9 cellular contexts compared by ENCODE assay signal in the genomic region with DNA sequence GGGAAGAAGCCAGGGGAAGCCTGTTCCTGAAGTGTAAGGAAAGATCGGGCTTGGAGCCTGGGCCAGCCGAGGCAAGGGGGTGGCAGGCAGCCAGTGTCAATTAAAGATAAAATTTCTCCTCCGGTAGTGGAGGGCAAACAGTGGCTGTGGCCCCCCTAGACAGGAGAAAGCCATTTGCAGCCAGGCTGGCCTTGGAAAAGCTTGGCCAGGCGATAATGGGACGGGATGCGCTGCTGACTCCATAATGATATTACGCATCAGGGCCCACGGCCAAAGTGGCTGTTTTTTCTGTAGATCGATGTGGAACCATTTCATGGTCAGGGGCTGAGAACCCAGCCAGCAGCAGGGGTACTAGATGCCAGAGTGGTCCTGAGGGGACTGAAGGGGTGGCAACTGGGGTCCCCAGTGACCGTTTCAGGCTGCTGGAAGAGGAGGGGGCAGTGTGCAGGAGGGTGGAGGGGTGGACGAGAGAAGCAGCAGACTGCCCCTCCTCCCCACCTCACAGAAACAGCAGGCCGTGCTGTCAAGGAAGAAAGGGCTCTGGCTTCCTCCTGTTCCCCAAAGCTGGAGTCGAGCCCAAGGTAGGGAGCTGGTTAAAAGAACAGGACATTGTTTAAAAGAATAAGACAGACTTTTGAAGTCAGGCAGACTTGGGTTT. TPM values are rescaled to one million over a fixed set of nuclear protein-coding genes. Genes with fewer than 3 reads are reported as not detected.
DNase-seq lines count a peak whose midpoint lies in the region; ATAC-seq, FAIRE-seq and TF ChIP-seq lines count a peak whose summit lies in the region.
"Had no signal": no experiment of that assay in that cellular context is flagged by ENCODE, and none has a peak within 500 bp of the region (broad histone marks: within the 10 kb centered on the region; RNA-seq: fewer than 3 reads in every experiment).

No MANE protein-coding gene starts in this region.

- TF ChIP-seq RAD21 in liver (IDR thresholded peaks at IDR 0.05) (no peak), HepG2 (CRISPR knock-in tag; IDR thresholded peaks at IDR 0.05) (no peak)

- no peak overlapping the region for H2AFZ ChIP-seq in HepG2 (ENCODE audit: low read length)
- H2AFZ ChIP-seq: hepatocyte had no signal

- H3K27me3 Mint-ChIP-seq in activated CD4-positive, alpha-beta memory T cell treated with anti-CD3 and anti-CD28 coated beads for 36 hours = no peaks in the 10 kb centered on the region

- H3K36me3 ChIP-seq in liver (ENCODE audit: control insufficient read depth in 4 of 4, insufficient read depth in 3 of 4, low read depth in 1 of 4, low read length in 3 of 4) (no peaks in the 10 kb centered on the region), HepG2 (replicated peaks in 1 of 2; ENCODE audit: control insufficient read depth in 1 of 2, insufficient read depth in 2 of 2, low read length in 2 of 2) (no peaks in the 10 kb centered on the region), kidney (ENCODE audit: control insufficient read depth in 1 of 2, insufficient read depth in 2 of 2, low read length in 2 of 2) (peaks cover 7 to 25% of the 10 kb centered on the region in 2 donors), uterus (no peaks in the 10 kb centered on the region)

- no peaks in the 10 kb centered on the region for H3K4me1 ChIP-seq in liver (ENCODE audit: control insufficient read depth in 4 of 4, insufficient read depth in 4 of 4, low read length in 3 of 4)
- H3K4me1 ChIP-seq in HepG2 (ENCODE audit: insufficient read depth, low read length) = no peaks in the 10 kb centered on the region
- peaks cover 0 to 9% of the 10 kb centered on the region in 2 donors for H3K4me1 ChIP-seq in kidney (ENCODE audit: control insufficient read depth in 1 of 2, insufficient read depth in 1 of 2, low read depth in 1 of 2, low read length in 2 of 2)
- no peaks in the 10 kb centered on the region for H3K4me1 ChIP-seq in uterus

- TF ChIP-seq EP300 in HepG2 (IDR thresholded peaks at IDR 0.05; ENCODE audit: low read depth in 2 of 2, low read length in 2 of 2) = no peak
- TF ChIP-seq EP300 in HepG2 (CRISPR knock-in tag; IDR thresholded peaks at IDR 0.05; ENCODE audit: borderline replicate concordance) = no peak

- in situ Hi-C loops in HepG2 (cut with HindIII; ENCODE audit: extremely low pct_ligation_motif_present, low pct_unique_long_range_greater_than_20kb) = no loop called here

- peaks cover 56% of the 10 kb centered on the region for H3K4me1 Mint-ChIP-seq in activated CD4-positive, alpha-beta memory T cell treated with anti-CD3 and anti-CD28 coated beads for 36 hours (ENCODE audit: low read depth)

- no peak for ATAC-seq in HepG2
- ATAC-seq in HG02623 (IDR thresholded peaks at IDR 0.05; ENCODE audit: unreplicated experiment) = no peak
- ATAC-seq in GM18873 (IDR thresholded peaks at IDR 0.05; ENCODE audit: low FRiP score, unreplicated experiment) = no peak

- H3K9ac ChIP-seq in liver (ENCODE audit: low read depth in 1 of 2, low read length in 2 of 2) (no peak overlapping the region), HepG2 (ENCODE audit: insufficient read depth, low read depth, low read length) (no peak overlapping the region), kidney (ENCODE audit: low read length in 2 of 2) (no peak overlapping the region)

- TF ChIP-seq CTCF in liver (IDR thresholded peaks at IDR 0.05; ENCODE audit: low read depth, low read length, missing input control) (no peak), HepG2 (CRISPR knock-in tag; IDR thresholded peaks at IDR 0.05) (no peak), kidney (IDR thresholded peaks at IDR 0.05; ENCODE audit: borderline replicate concordance, extremely low read depth, insufficient read depth) (no peak), uterus (IDR thresholded peaks at IDR 0.05) (no peak)

- DNase-seq in HepG2 (ENCODE audit: low spot score) = no peak
- DNase-seq in activated CD4-positive, alpha-beta memory T cell treated with anti-CD3 and anti-CD28 coated beads for 36 hours = no peak
- DNase-seq in kidney = peak; percentile 49
- DNase-seq in uterus = peak in 1 of 2 donors; percentile 42
- no peak for DNase-seq in H54 (ENCODE audit: insufficient read length, low spot score)

- FAIRE-seq in HepG2 (lab: Jason Lieb, UNC) = no peak
- no peak for FAIRE-seq in kidney (lab: Jason Lieb, UNC)
- FAIRE-seq in H54 (lab: Jason Lieb, UNC) = no peak

- BruUV-seq in HepG2 (replicated peaks; lab: Mats Ljungman, UMichigan) = no TSS peak

- intact Hi-C loops in HepG2 (cut with micrococcal nuclease; ENCODE audit: unreplicated experiment) (no loop called here), kidney (cut with DNase I) (no loop called here), uterus (cut with DNase I; ENCODE audit: low total_unique reads) (no loop called here)
- intact Hi-C loops in activated CD4-positive, alpha-beta memory T cell treated with anti-CD3 and anti-CD28 coated beads for 36 hours (cut with micrococcal nuclease) = loop anchor here (5.0 kb wide), 3 partner anchors 33 to 412 kb away; no protein-coding TSS in a partner anchor

- no peaks in the 10 kb centered on the region for H3K9me3 ChIP-seq in liver (ENCODE audit: control insufficient read depth in 4 of 4, low read length in 3 of 4)
- no peaks in the 10 kb centered on the region for H3K9me3 ChIP-seq in HepG2 (ENCODE audit: low read length)
- no peaks in the 10 kb centered on the region for H3K9me3 ChIP-seq in kidney (ENCODE audit: control insufficient read depth in 1 of 2, low read length in 2 of 2)
- H3K9me3 ChIP-seq in uterus = no peaks in the 10 kb centered on the region

- H3K9me3 Mint-ChIP-seq in activated CD4-positive, alpha-beta memory T cell treated with anti-CD3 and anti-CD28 coated beads for 36 hours = no peaks in the 10 kb centered on the region

- CTCF ChIA-PET in HepG2 (lab: Yijun Ruan, JAX; ENCODE audit: low intra/inter-chr PET ratio, low total read pairs) = no interaction called here
- CTCF ChIA-PET in activated CD4-positive, alpha-beta memory T cell treated with anti-CD3 and anti-CD28 coated beads for 36 hours (lab: Charles Lee) = interaction anchor here (1.2 to 3.8 kb wide), 5 partner anchors 26 to 225 kb away, joined by 4 to 22 read pairs (median 12); no protein-coding TSS in a partner anchor

- TF ChIP-seq POLR2A in HepG2 (IDR thresholded peaks at IDR 0.05; ENCODE audit: insufficient read depth in 1 of 2, low read depth in 2 of 2, low read length in 2 of 2) (no peak), uterus (IDR thresholded peaks at IDR 0.05) (no peak), H54 (IDR thresholded peaks at IDR 0.05; ENCODE audit: low read depth, low read length) (no peak)

- H3K4me2 ChIP-seq in HepG2 (ENCODE audit: low read depth, low read length) = no peak overlapping the region
- H3K4me2 ChIP-seq: hepatocyte had no signal

- peak overlapping the region; percentile 24 for H3K4me3 Mint-ChIP-seq in activated CD4-positive, alpha-beta memory T cell treated with anti-CD3 and anti-CD28 coated beads for 36 hours

- 62% methylated on average over 13 of the region's 13 CpGs for WGBS in liver
- 48% methylated on average over 13 of the region's 13 CpGs for WGBS in HepG2 (ENCODE audit: low lambda C conversion rate)

- H3K27ac Mint-ChIP-seq in activated CD4-positive, alpha-beta memory T cell treated with anti-CD3 and anti-CD28 coated beads for 36 hours = peak overlapping the region; percentile 97

- H3K36me3 Mint-ChIP-seq in activated CD4-positive, alpha-beta memory T cell treated with anti-CD3 and anti-CD28 coated beads for 36 hours = peaks cover 22% of the 10 kb centered on the region

- no peaks in the 10 kb centered on the region for H4K20me1 ChIP-seq in HepG2 (ENCODE audit: insufficient read depth, low read length)

- POLR2A ChIA-PET in HepG2 (lab: Yijun Ruan, JAX) = no interaction called here
- POLR2A ChIA-PET in activated CD4-positive, alpha-beta memory T cell treated with anti-CD3 and anti-CD28 coated beads for 36 hours (lab: Charles Lee) = interaction anchor here (1.0 to 1.9 kb wide), 4 partner anchors 18 to 102 kb away, joined by 3 to 14 read pairs (median 6); no protein-coding TSS in a partner anchor

- no peaks in the 10 kb centered on the region for H3K79me2 ChIP-seq in HepG2 (ENCODE audit: insufficient read depth, low read length)
- H3K79me2 ChIP-seq: hepatocyte had no signal

- peak overlapping the region; percentile 36 to 61 for H3K27ac ChIP-seq in liver (ENCODE audit: low read depth in 1 of 2, low read length in 2 of 2)
- H3K27ac ChIP-seq in HepG2 (ENCODE audit: extremely low read length, insufficient read depth, low read length) = no peak overlapping the region
- H3K27ac ChIP-seq in kidney (ENCODE audit: low read depth in 2 of 2, low read length in 2 of 2) = no peak overlapping the region
- peak overlapping the region; percentile 45 to 70 for H3K27ac ChIP-seq in uterus

- H3K4me3 ChIP-seq in liver (ENCODE audit: low read depth in 1 of 3, low read length in 3 of 3) = no peak overlapping the region
- H3K4me3 ChIP-seq in HepG2 (replicated peaks in 1 of 3; ENCODE audit: insufficient read depth in 1 of 3, low read depth in 2 of 3, low read length in 3 of 3) = no peak overlapping the region
- H3K4me3 ChIP-seq in kidney (ENCODE audit: low read length in 2 of 2) = no peak overlapping the region
- no peak overlapping the region for H3K4me3 ChIP-seq in uterus
- H3K4me3 ChIP-seq: hepatocyte had no signal

- H3K27me3 ChIP-seq in liver (ENCODE audit: control insufficient read depth in 4 of 4, insufficient read depth in 4 of 4, low read length in 3 of 4) (no peaks in the 10 kb centered on the region), HepG2 (ENCODE audit: control insufficient read depth in 1 of 2, insufficient read depth in 2 of 2, low read length in 2 of 2) (peaks cover 4 to 23% of the 10 kb centered on the region in 2 experiments; a peak in 3 of 5 replicates), uterus (no peaks in the 10 kb centered on the region)
- H3K27me3 ChIP-seq: hepatocyte had no signal

RNA-seq across cellular contexts. Expression of gene KCNC4, which starts 25.2 kb away (rescaled TPM):
- total RNA-seq in liver = 1 to 10 TPM; 1.0 to 2.5 TPM
- 1 to 10 TPM in 1 of 2 donors, under 1 TPM in 1; 0.46 to 1.9 TPM for polyA plus RNA-seq in liver
- total RNA-seq in HepG2 (2016; rRNA removed; fragmentation: Illumina TruSeq; extraction: Trizol) = 0.20 and 0.24 TPM in 2 replicates
- not detected in 2 replicates for total RNA-seq in HepG2 (2016; cell fraction: cytosol; rRNA removed; fragmentation: Illumina TruSeq; extraction: Trizol; ENCODE audit: low read depth)
- 0.16 and 0.17 TPM in 2 replicates for total RNA-seq in HepG2 (2016; cell fraction: insoluble cytoplasmic fraction; rRNA removed; fragmentation: Illumina TruSeq; extraction: Trizol)
- total RNA-seq in HepG2 (2016; cell fraction: membrane; rRNA removed; fragmentation: Illumina TruSeq; extraction: Trizol) = 0.12 and 0.14 TPM in 2 replicates
- total RNA-seq in HepG2 (2016; cell fraction: nucleus; rRNA removed; fragmentation: Illumina TruSeq; extraction: Trizol) = 0.12 and 0.16 TPM in 2 replicates
- polyA plus RNA-seq in HepG2 (2011; rRNA removed) = 0.66 and 1.0 TPM in 2 replicates
- polyA plus RNA-seq in HepG2 (2011; cell fraction: cytosol; rRNA removed) = 0.55 and 0.56 TPM in 2 replicates
- 3.7 and 4.6 TPM in 2 replicates for polyA plus RNA-seq in HepG2 (2011; cell fraction: nucleus; rRNA removed)
- 1.3 TPM in 2 replicates for polyA plus RNA-seq in HepG2 (2012)
- polyA plus RNA-seq in HepG2 (2016; cell fraction: cytosol; fragmentation: Illumina TruSeq; extraction: Trizol; ENCODE audit: low read depth) = 0.08 TPM in 2 replicates
- polyA plus RNA-seq in HepG2 (2016; cell fraction: insoluble cytoplasmic fraction; fragmentation: Illumina TruSeq; extraction: Trizol; ENCODE audit: low read depth) = 0.13 and 0.24 TPM in 2 replicates
- polyA plus RNA-seq in HepG2 (2016; cell fraction: membrane; fragmentation: Illumina TruSeq; extraction: Trizol; ENCODE audit: low read depth) = 0.26 and 0.33 TPM in 2 replicates
- 0.29 and 0.31 TPM in 2 replicates for polyA plus RNA-seq in HepG2 (2016; cell fraction: nucleus; fragmentation: Illumina TruSeq; extraction: Trizol; ENCODE audit: insufficient read depth, low read depth)
- polyA minus RNA-seq in HepG2 (2011; rRNA and poly(A)+ RNA removed; ENCODE audit: low replicate concordance) = 2.0 and 16.9 TPM in 2 replicates
- polyA minus RNA-seq in HepG2 (2011; cell fraction: cytosol; rRNA and poly(A)+ RNA removed) = 0.26 and 0.59 TPM in 2 replicates
- 1.4 and 2.2 TPM in 2 replicates for polyA minus RNA-seq in HepG2 (2011; cell fraction: nucleus; rRNA and poly(A)+ RNA removed)
- total RNA-seq in activated CD4-positive, alpha-beta memory T cell treated with anti-CD3 and anti-CD28 coated beads for 36 hours = 10 to 100 TPM; 15.0 to 15.1 TPM
- total RNA-seq in kidney = 52.9 TPM
- polyA plus RNA-seq in kidney (ENCODE audit: insufficient read depth, low read depth, low replicate concordance) = 12.9 TPM
- total RNA-seq in uterus = 10 to 100 TPM in 1 of 4 donors, 1 to 10 TPM in 3; 2.1 to 29.4 (median 3.9) TPM

Comparison
In these comparisons a context has a peak if more than half of its experiments do, and no peak if none do; other contexts are left out.
1. H3K27ac ChIP-seq: peak in liver (2 of 2) and uterus (2 of 2); none in HepG2 (single experiment) and kidney (0 of 2).